ENCODE assay signal across 1 cellular context in genomic region chr1:185316163-185317033, GRCh38.
TF ChIP-seq lines count a peak whose summit lies in the region.

No MANE protein-coding gene starts in this region.

TF ChIP-seq in K562, 482 proteins besides CTCF, POLR2A, EP300 and RAD21 (continued from another document and continues in another):
- TF ChIP-seq PBX2 (CRISPR knock-in tag; IDR thresholded peaks at IDR 0.05; ENCODE audit: low read depth) = peak; percentile 96
- TF ChIP-seq PBX2 (tag; conservative IDR thresholded peaks at IDR 0.05; ENCODE audit: low read depth) = peak; percentile 96
- no peak for TF ChIP-seq RAD51 (IDR thresholded peaks at IDR 0.05; ENCODE audit: borderline replicate concordance, low read depth)
- no peak for TF ChIP-seq RREB1 (CRISPR knock-in tag; IDR thresholded peaks at IDR 0.05)
- no peak; the same call in 1 of the 2 replicates for TF ChIP-seq XRCC5 (IDR thresholded peaks at IDR 0.05; ENCODE audit: low read depth, low read length)
- TF ChIP-seq TCF7L2 (IDR thresholded peaks at IDR 0.05; ENCODE audit: low read depth, low read length) = no peak
- TF ChIP-seq MTA3 (IDR thresholded peaks at IDR 0.05; ENCODE audit: borderline replicate concordance) = peak; percentile 54; the same call in 1 of the 2 replicates
- no peak for TF ChIP-seq KDM5B (IDR thresholded peaks at IDR 0.05; ENCODE audit: insufficient replicate concordance, low read depth, low read length)
- TF ChIP-seq ZNF174 (CRISPR knock-in tag; IDR thresholded peaks at IDR 0.05) = no peak
- no peak for TF ChIP-seq PHF20 (IDR thresholded peaks at IDR 0.05; ENCODE audit: partially characterized antibody)
- no peak for TF ChIP-seq ZC3H11A (IDR thresholded peaks at IDR 0.05; ENCODE audit: low read depth, low read length)
- no peak for TF ChIP-seq POLR2H (tag; IDR thresholded peaks at IDR 0.05; ENCODE audit: low read depth)
- no peak for TF ChIP-seq PTRF (tag; IDR thresholded peaks at IDR 0.05)
- TF ChIP-seq MEIS2 (IDR thresholded peaks at IDR 0.05; ENCODE audit: partially characterized antibody) = no peak
- TF ChIP-seq PHF21A (IDR thresholded peaks at IDR 0.05; ENCODE audit: borderline replicate concordance, low read depth) = no peak
- TF ChIP-seq NFRKB (IDR thresholded peaks at IDR 0.05; ENCODE audit: low read depth) = 0 out of 2 replicates have a peak, but pooled peaks have one; percentile 45
- no peak for TF ChIP-seq ZBTB33 (CRISPR knock-in tag; IDR thresholded peaks at IDR 0.05)
- peak; percentile 42 for TF ChIP-seq RBM39 (optimal IDR thresholded peaks at IDR 0.05; ENCODE audit: low read depth, low read length)
- TF ChIP-seq EP400 (IDR thresholded peaks at IDR 0.05) = no peak; the same call in none of the 2 replicates
- no peak for TF ChIP-seq ZNF707 (CRISPR knock-in tag; conservative IDR thresholded peaks at IDR 0.05)
- TF ChIP-seq ZKSCAN8 (CRISPR knock-in tag; IDR thresholded peaks at IDR 0.05) = no peak
- TF ChIP-seq MYBL2 (IDR thresholded peaks at IDR 0.05; ENCODE audit: low read depth) = no peak
- no peak for TF ChIP-seq MYBL2 (CRISPR knock-in tag; IDR thresholded peaks at IDR 0.05; ENCODE audit: borderline replicate concordance)
- TF ChIP-seq TRIM28 (IDR thresholded peaks at IDR 0.05) = no peak; the same call in 1 of the 2 replicates
- no peak for TF ChIP-seq MAFK (IDR thresholded peaks at IDR 0.05; ENCODE audit: low read length)
- TF ChIP-seq SMARCC2 (IDR thresholded peaks at IDR 0.05; ENCODE audit: low read depth) = no peak
- TF ChIP-seq HNRNPL (IDR thresholded peaks at IDR 0.05; ENCODE audit: low read depth, low read length) = peak; percentile 91
- TF ChIP-seq JUND (IDR thresholded peaks at IDR 0.05; ENCODE audit: borderline replicate concordance, low read depth, low read length) = no peak
- no peak for TF ChIP-seq JUND (tag; IDR thresholded peaks at IDR 0.05; ENCODE audit: borderline replicate concordance, low read depth, low read length)
- peak; percentile 93 for TF ChIP-seq FIP1L1 (IDR thresholded peaks at IDR 0.05; ENCODE audit: low read depth, low read length, poor library complexity, severe bottlenecking)
- TF ChIP-seq ZNF165 (CRISPR knock-in tag; IDR thresholded peaks at IDR 0.05; ENCODE audit: borderline replicate concordance) = no peak
- TF ChIP-seq SRSF7 (optimal IDR thresholded peaks at IDR 0.05; ENCODE audit: low read depth, low read length) = no peak
- no peak for TF ChIP-seq NUFIP1 (IDR thresholded peaks at IDR 0.05; ENCODE audit: partially characterized antibody)
- no peak for TF ChIP-seq RBM34 (IDR thresholded peaks at IDR 0.05; ENCODE audit: borderline replicate concordance, insufficient read depth, low read length)
- TF ChIP-seq NFIC (IDR thresholded peaks at IDR 0.05) = peak; percentile 44
- no peak for TF ChIP-seq NR2C1 (IDR thresholded peaks at IDR 0.05)
- no peak for TF ChIP-seq NR2C1 (tag; IDR thresholded peaks at IDR 0.05)
- peak; percentile 84 to 92 for TF ChIP-seq MAZ (CRISPR knock-in tag; conservative IDR thresholded peaks at IDR 0.05 in 1 of 2, IDR thresholded peaks at IDR 0.05 in 1 of 2)
- TF ChIP-seq ATF4 (CRISPR knock-in tag; IDR thresholded peaks at IDR 0.05) = peak; percentile 38; the same call in 1 of the 2 replicates
- no peak for TF ChIP-seq ZNF140 (CRISPR knock-in tag; IDR thresholded peaks at IDR 0.05)
- no peak for TF ChIP-seq ZFP36 (IDR thresholded peaks at IDR 0.05; ENCODE audit: low read depth, low read length, partially characterized antibody)
- TF ChIP-seq CHD1 (IDR thresholded peaks at IDR 0.05; ENCODE audit: low read length) = peak; percentile 60
- TF ChIP-seq CBX8 (IDR thresholded peaks at IDR 0.05; ENCODE audit: borderline replicate concordance, extremely low read depth, low read depth, low read length, poor library complexity, severe bottlenecking) = no peak
- TF ChIP-seq E2F5 (CRISPR knock-in tag; IDR thresholded peaks at IDR 0.05) = no peak
- TF ChIP-seq MBD2 (IDR thresholded peaks at IDR 0.05; ENCODE audit: borderline replicate concordance, low read depth) = peak; percentile 76
- TF ChIP-seq GATA2 (CRISPR knock-in tag; IDR thresholded peaks at IDR 0.05) = no peak
- TF ChIP-seq ZNF79 (CRISPR knock-in tag; IDR thresholded peaks at IDR 0.05; ENCODE audit: low read depth) = no peak
- TF ChIP-seq SMAD1 (IDR thresholded peaks at IDR 0.05; ENCODE audit: low read depth, low read length, partially characterized antibody) = no peak
- no peak for TF ChIP-seq HMG20A (CRISPR knock-in tag; conservative IDR thresholded peaks at IDR 0.05)
- TF ChIP-seq HOXB6 (CRISPR knock-in tag; IDR thresholded peaks at IDR 0.05; ENCODE audit: borderline replicate concordance) = no peak
- TF ChIP-seq NFXL1 (CRISPR knock-in tag; IDR thresholded peaks at IDR 0.05) = no peak
- TF ChIP-seq NFE2L1 (tag; IDR thresholded peaks at IDR 0.05; ENCODE audit: borderline replicate concordance, low read depth) = no peak
- no peak for TF ChIP-seq KDM2B (CRISPR knock-in tag; IDR thresholded peaks at IDR 0.05)
- TF ChIP-seq ZNF695 (CRISPR knock-in tag; IDR thresholded peaks at IDR 0.05) = no peak
- TF ChIP-seq YY1 (IDR thresholded peaks at IDR 0.05; ENCODE audit: borderline replicate concordance in 1 of 3, control insufficient read depth in 1 of 3, extremely low read depth in 1 of 3, insufficient read depth in 3 of 3, insufficient read length in 1 of 3, insufficient replicate concordance in 2 of 3, low read depth in 1 of 3, low read length in 2 of 3) = peak in 2 of 3 experiments; percentile 39 to 63
- no peak for TF ChIP-seq ZNF655 (CRISPR knock-in tag; IDR thresholded peaks at IDR 0.05)
- TF ChIP-seq EHMT2 (IDR thresholded peaks at IDR 0.05) = no peak
- TF ChIP-seq TARDBP (IDR thresholded peaks at IDR 0.05) = no peak
- peak; percentile 92 for TF ChIP-seq RBM22 (IDR thresholded peaks at IDR 0.05; ENCODE audit: low read depth, low read length, poor library complexity, severe bottlenecking)
- peak; percentile 73 for TF ChIP-seq ZFX (CRISPR knock-in tag; IDR thresholded peaks at IDR 0.05)
- TF ChIP-seq POLR2G (IDR thresholded peaks at IDR 0.05; ENCODE audit: low read depth, low read length) = peak; percentile 86
- no peak for TF ChIP-seq EWSR1 (IDR thresholded peaks at IDR 0.05; ENCODE audit: borderline replicate concordance, low read depth, partially characterized antibody)
- TF ChIP-seq ATF7 (IDR thresholded peaks at IDR 0.05) = 0 out of 2 replicates have a peak, but pooled peaks have one; percentile 10
- TF ChIP-seq SOX6 (IDR thresholded peaks at IDR 0.05) = no peak
- peak; percentile 65; the same call in 1 of the 2 replicates for TF ChIP-seq MXI1 (IDR thresholded peaks at IDR 0.05; ENCODE audit: low read depth, low read length)
- TF ChIP-seq ZNF589 (CRISPR knock-in tag; IDR thresholded peaks at IDR 0.05; ENCODE audit: low read depth) = no peak
- TF ChIP-seq TFAM (CRISPR knock-in tag; conservative IDR thresholded peaks at IDR 0.05) = no peak
- TF ChIP-seq SMARCB1 (IDR thresholded peaks at IDR 0.05; ENCODE audit: insufficient read length, low read depth) = no peak
- TF ChIP-seq E2F3 (CRISPR knock-in tag; IDR thresholded peaks at IDR 0.05) = peak; percentile 26
- TF ChIP-seq CREB1 (IDR thresholded peaks at IDR 0.05) = peak; percentile 85
- TF ChIP-seq CREB1 (CRISPR knock-in tag; IDR thresholded peaks at IDR 0.05) = peak; percentile 85
